1 cellular context compared by ENCODE assay signal in the genomic region with DNA sequence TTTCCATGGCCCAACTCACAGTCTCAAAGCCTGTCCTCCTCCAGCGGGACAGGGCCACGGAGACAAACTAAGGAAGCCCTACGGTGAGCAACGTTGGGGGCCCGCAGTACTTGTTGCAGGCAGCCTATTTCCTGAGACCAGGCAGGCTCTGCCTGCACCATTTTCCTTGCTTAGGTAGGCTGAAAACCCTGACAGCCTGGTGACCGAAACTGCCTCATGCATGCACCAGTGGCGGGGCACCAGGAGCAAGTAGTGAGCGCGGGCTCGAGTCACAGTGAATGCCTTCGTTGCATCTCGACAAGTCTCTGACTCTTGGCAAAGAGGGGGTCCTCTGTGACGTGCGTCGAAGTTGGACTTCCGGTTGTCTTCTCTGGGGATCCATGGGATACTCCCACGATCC.
TF ChIP-seq lines count a peak whose summit lies in the region.

No MANE protein-coding gene starts in this region.

TF ChIP-seq in SK-N-SH treated with all-trans-retinoic acid at 6 μM for 48 hours, 23 proteins besides CTCF, POLR2A, EP300 and RAD21 (continued from another document):
- TF ChIP-seq, protein P1, sequence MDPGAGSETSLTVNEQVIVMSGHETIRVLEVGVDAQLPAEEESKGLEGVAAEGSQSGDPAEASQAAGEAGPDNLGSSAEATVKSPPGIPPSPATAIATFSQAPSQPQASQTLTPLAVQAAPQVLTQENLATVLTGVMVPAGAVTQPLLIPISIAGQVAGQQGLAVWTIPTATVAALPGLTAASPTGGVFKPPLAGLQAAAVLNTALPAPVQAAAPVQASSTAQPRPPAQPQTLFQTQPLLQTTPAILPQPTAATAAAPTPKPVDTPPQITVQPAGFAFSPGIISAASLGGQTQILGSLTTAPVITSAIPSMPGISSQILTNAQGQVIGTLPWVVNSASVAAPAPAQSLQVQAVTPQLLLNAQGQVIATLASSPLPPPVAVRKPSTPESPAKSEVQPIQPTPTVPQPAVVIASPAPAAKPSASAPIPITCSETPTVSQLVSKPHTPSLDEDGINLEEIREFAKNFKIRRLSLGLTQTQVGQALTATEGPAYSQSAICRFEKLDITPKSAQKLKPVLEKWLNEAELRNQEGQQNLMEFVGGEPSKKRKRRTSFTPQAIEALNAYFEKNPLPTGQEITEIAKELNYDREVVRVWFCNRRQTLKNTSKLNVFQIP (CRISPR knock-in tag; IDR thresholded peaks at IDR 0.05; ENCODE audit: borderline replicate concordance, low read depth) = no peak
- TF ChIP-seq ZC3H10 (CRISPR knock-in tag; IDR thresholded peaks at IDR 0.05) = no peak
- TF ChIP-seq ZNF565 (CRISPR knock-in tag; conservative IDR thresholded peaks at IDR 0.05; ENCODE audit: low read depth) = no peak
- TF ChIP-seq TCF4 (CRISPR knock-in tag; IDR thresholded peaks at IDR 0.05; ENCODE audit: borderline replicate concordance) = no peak
- no peak for TF ChIP-seq BACH2 (CRISPR knock-in tag; IDR thresholded peaks at IDR 0.05; ENCODE audit: borderline replicate concordance)
- TF ChIP-seq, protein P2, sequence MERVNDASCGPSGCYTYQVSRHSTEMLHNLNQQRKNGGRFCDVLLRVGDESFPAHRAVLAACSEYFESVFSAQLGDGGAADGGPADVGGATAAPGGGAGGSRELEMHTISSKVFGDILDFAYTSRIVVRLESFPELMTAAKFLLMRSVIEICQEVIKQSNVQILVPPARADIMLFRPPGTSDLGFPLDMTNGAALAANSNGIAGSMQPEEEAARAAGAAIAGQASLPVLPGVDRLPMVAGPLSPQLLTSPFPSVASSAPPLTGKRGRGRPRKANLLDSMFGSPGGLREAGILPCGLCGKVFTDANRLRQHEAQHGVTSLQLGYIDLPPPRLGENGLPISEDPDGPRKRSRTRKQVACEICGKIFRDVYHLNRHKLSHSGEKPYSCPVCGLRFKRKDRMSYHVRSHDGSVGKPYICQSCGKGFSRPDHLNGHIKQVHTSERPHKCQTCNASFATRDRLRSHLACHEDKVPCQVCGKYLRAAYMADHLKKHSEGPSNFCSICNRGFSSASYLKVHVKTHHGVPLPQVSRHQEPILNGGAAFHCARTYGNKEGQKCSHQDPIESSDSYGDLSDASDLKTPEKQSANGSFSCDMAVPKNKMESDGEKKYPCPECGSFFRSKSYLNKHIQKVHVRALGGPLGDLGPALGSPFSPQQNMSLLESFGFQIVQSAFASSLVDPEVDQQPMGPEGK (CRISPR knock-in tag; IDR thresholded peaks at IDR 0.05; ENCODE audit: borderline replicate concordance) = no peak
- TF ChIP-seq, protein P3, sequence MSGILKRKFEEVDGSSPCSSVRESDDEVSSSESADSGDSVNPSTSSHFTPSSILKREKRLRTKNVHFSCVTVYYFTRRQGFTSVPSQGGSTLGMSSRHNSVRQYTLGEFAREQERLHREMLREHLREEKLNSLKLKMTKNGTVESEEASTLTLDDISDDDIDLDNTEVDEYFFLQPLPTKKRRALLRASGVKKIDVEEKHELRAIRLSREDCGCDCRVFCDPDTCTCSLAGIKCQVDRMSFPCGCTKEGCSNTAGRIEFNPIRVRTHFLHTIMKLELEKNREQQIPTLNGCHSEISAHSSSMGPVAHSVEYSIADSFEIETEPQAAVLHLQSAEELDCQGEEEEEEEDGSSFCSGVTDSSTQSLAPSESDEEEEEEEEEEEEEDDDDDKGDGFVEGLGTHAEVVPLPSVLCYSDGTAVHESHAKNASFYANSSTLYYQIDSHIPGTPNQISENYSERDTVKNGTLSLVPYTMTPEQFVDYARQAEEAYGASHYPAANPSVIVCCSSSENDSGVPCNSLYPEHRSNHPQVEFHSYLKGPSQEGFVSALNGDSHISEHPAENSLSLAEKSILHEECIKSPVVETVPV (CRISPR knock-in tag; IDR thresholded peaks at IDR 0.05) = no peak
- TF ChIP-seq OSR1 (CRISPR knock-in tag; IDR thresholded peaks at IDR 0.05) = no peak
